ENCODE assay signal across 17 cellular contexts in genomic region chr11:44338031-44338430, GRCh38. TPM values are rescaled to one million over a fixed set of nuclear protein-coding genes. Genes with fewer than 3 reads are reported as not detected.
DNase-seq lines count a peak whose midpoint lies in the region; ATAC-seq and TF ChIP-seq lines count a peak whose summit lies in the region.
"Had no signal": no experiment of that assay in that cellular context is flagged by ENCODE, and none has a peak within 500 bp of the region (broad histone marks: within the 10 kb centered on the region; RNA-seq: fewer than 3 reads in every experiment).

No MANE protein-coding gene starts in this region.

- DNase-seq in cardiac septum (ENCODE audit: low spot score) (peak; percentile 10), left ventricle myocardium inferior (no peak), islet precursor cell (peak; percentile 56), retina (peak; percentile 63), upper lobe of right lung (peak; percentile 27), Right ventricle myocardium superior (no peak), NOMO-1 treated with DMSO at 0.1 percent for 48 hours (lab: John Stamatoyannopoulos, UW; ENCODE audit: unreplicated experiment) (no peak)
- no peak for DNase-seq in stimulated activated CD4-positive, alpha-beta T cell treated with anti-CD3 and anti-CD28 coated beads, Interleukin-4, amount 100 ng/mL, for 1 hour
- DNase-seq: 8988T; CD4-positive, alpha-beta memory T cell; DMS79; GF-D8; GOT3; H7 had no signal

- H3K27ac ChIP-seq in left ventricle myocardium inferior (replicated peaks) = no peak overlapping the region
- no peak overlapping the region for H3K27ac ChIP-seq in upper lobe of right lung
- H3K27ac ChIP-seq: BLaER1 had no signal

- no peaks in the 10 kb centered on the region for H3K9me3 ChIP-seq in left ventricle myocardium inferior (replicated peaks)
- H3K9me3 ChIP-seq in upper lobe of right lung = no peaks in the 10 kb centered on the region
- H3K9me3 ChIP-seq: BLaER1 had no signal

- no peak for TF ChIP-seq CTCF in left ventricle myocardium inferior (IDR thresholded peaks at IDR 0.05; ENCODE audit: borderline replicate concordance)
- TF ChIP-seq CTCF in upper lobe of right lung (IDR thresholded peaks at IDR 0.05) = no peak

- ATAC-seq in upper lobe of right lung (no peak), Right ventricle myocardium superior (ENCODE audit: poor library complexity) (no peak)
- ATAC-seq: HCT116 had no signal

- peaks cover 59% of the 10 kb centered on the region for H3K27me3 ChIP-seq in left ventricle myocardium inferior (ENCODE audit: low read depth)
- peaks cover 55% of the 10 kb centered on the region for H3K27me3 ChIP-seq in upper lobe of right lung

- H3K4me1 ChIP-seq in left ventricle myocardium inferior = peaks cover 3% of the 10 kb centered on the region
- no peaks in the 10 kb centered on the region for H3K4me1 ChIP-seq in upper lobe of right lung
- H3K4me1 ChIP-seq: BLaER1 had no signal

- H3K4me3 ChIP-seq in left ventricle myocardium inferior = no peak overlapping the region
- no peak overlapping the region for H3K4me3 ChIP-seq in upper lobe of right lung
- H3K4me3 ChIP-seq: BLaER1 had no signal

- H3K36me3 ChIP-seq in left ventricle myocardium inferior = no peaks in the 10 kb centered on the region
- H3K36me3 ChIP-seq in upper lobe of right lung = no peaks in the 10 kb centered on the region
- H3K36me3 ChIP-seq: BLaER1 had no signal

- intact Hi-C loops in cardiac septum (cut with DNase I) (no loop called here), left ventricle myocardium inferior (cut with micrococcal nuclease) (no loop called here), upper lobe of right lung (cut with DNase I) (no loop called here), Right ventricle myocardium superior (cut with DNase I) (no loop called here)

RNA-seq across cellular contexts. Expression of gene ALX4, which starts 28.1 kb away (rescaled TPM):
- total RNA-seq in cardiac septum (0.05 TPM), left ventricle myocardium inferior (not detected), upper lobe of right lung (not detected), Right ventricle myocardium superior (0.03 TPM)
- total RNA-seq: CD4-positive, alpha-beta memory T cell; H7; HT-29 had no signal

Comparison
In these comparisons a context has a peak if more than half of its experiments do, and no peak if none do; other contexts are left out.
1. DNase-seq: peak in cardiac septum (single experiment), islet precursor cell (single experiment), retina (single experiment) and upper lobe of right lung (single experiment); none in left ventricle myocardium inferior (single experiment), Right ventricle myocardium superior (single experiment), NOMO-1 treated with DMSO at 0.1 percent for 48 hours (single experiment) and stimulated activated CD4-positive, alpha-beta T cell treated with anti-CD3 and anti-CD28 coated beads, Interleukin-4, amount 100 ng/mL, for 1 hour (single experiment).